In the genomic region with DNA sequence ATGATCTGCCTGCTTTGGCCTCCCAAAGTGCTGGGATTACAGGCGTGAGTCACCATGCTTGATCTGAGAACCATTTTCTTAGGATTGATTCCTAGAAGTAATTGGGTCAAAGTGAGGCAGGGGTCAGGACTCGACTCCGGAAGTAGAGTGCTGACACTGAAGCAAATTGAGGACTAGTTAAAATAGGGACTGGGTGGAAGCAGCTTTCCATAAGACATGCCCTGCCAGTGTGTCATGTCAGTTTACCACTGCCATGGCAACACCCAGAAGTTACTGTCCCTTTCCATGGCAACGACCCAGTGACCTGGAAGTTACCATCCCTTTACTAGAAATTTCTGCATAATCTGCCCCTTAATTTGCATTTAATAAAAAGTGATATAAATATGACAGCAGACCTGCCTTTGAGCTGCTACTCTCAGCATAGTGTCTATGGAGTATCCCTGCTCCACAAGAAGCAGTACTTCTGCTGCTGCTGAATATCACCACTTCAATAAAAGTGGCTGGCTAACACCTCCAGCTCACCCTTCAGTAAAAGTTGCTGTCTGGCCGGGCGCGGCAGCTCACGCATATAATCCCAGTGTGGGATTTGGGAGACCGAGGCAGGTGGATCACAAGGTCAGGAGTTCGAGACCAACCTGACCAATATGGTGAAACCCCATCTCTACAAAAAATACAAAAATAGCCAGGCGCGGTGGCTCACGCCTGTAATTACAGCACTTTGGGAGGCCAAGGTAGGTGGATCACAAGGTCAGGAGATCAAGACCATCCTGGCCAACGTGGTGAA, we compare ENCODE assay signal across 1 cellular context.
TF ChIP-seq lines count a peak whose summit lies in the region.

No MANE protein-coding gene starts in this region.

TF ChIP-seq in HepG2, 621 proteins besides CTCF, POLR2A, EP300 and RAD21 (continued from another document):
- TF ChIP-seq RFX3 (CRISPR knock-in tag; IDR thresholded peaks at IDR 0.05): peak; percentile 68
- TF ChIP-seq NFKBIZ (CRISPR knock-in tag; IDR thresholded peaks at IDR 0.05): no peak
- TF ChIP-seq NONO (IDR thresholded peaks at IDR 0.05): no peak
- no peak for TF ChIP-seq NONO (CRISPR knock-in tag; conservative IDR thresholded peaks at IDR 0.05)
- TF ChIP-seq GABPA (IDR thresholded peaks at IDR 0.05; ENCODE audit: low read depth, low read length): no peak
- no peak for TF ChIP-seq GABPA (CRISPR knock-in tag; IDR thresholded peaks at IDR 0.05; ENCODE audit: low read depth)
- TF ChIP-seq ZFY (CRISPR knock-in tag; IDR thresholded peaks at IDR 0.05): no peak
- peak; percentile 80 for TF ChIP-seq RFX1 (IDR thresholded peaks at IDR 0.05)
- TF ChIP-seq ZNF484 (CRISPR knock-in tag; IDR thresholded peaks at IDR 0.05; ENCODE audit: borderline replicate concordance, low read depth): no peak
